Comparison of ENCODE assay signal across 8 cellular contexts in genomic region chr10:17512341-17513001, GRCh38. TPM values are rescaled to one million over a fixed set of nuclear protein-coding genes. Genes with fewer than 3 reads are reported as not detected.
DNase-seq lines count a peak whose midpoint lies in the region; ATAC-seq, FAIRE-seq and TF ChIP-seq lines count a peak whose summit lies in the region.

No MANE protein-coding gene starts in this region.

- intact Hi-C loops in Right ventricle myocardium inferior (cut with DNase I) (no loop called here), cardiac septum (cut with DNase I) (no loop called here)

- in situ Hi-C loops in astrocyte of the cerebellum (cut with HindIII; ENCODE audit: low sequenced_read_pairs): no loop called here

- ATAC-seq in Right ventricle myocardium inferior: peak; percentile 42

- DNase-seq in Right ventricle myocardium inferior (ENCODE audit: missing footprints) (no peak), cardiac septum (ENCODE audit: low spot score) (no peak), astrocyte of the cerebellum (ENCODE audit: low read depth) (peak; percentile 99), islet precursor cell (peak; percentile 74), urothelium cell line (ENCODE audit: low spot score) (peak; percentile 57), NCI-H2081 treated with DMSO at 0.1 percent for 48 hours (lab: John Stamatoyannopoulos, UW) (no peak)
- DNase-seq in NK-92 treated with Interleukin-12 subunit alpha and Interleukin-12 subunit beta, amount 100 ng/mL, for 24 hours (lab: John Stamatoyannopoulos, UW): no peak
- no peak for DNase-seq in activated CD8-positive, alpha-beta memory T cell treated with anti-CD3 and anti-CD28 coated beads for 24 hours

- H3K4me3 ChIP-seq in astrocyte of the cerebellum (ENCODE audit: low read depth, low read length): no peak overlapping the region

- no peak for TF ChIP-seq CTCF in astrocyte of the cerebellum (IDR thresholded peaks at IDR 0.05; ENCODE audit: low read depth, low read length, missing control alignments)

- peak; percentile 92 for FAIRE-seq in urothelium cell line (lab: Jason Lieb, UNC)

RNA-seq across cellular contexts. Expression of gene ST8SIA6, which starts 58.1 kb away (rescaled TPM):
- total RNA-seq in Right ventricle myocardium inferior: 9.3 TPM
- 6.9 TPM for total RNA-seq in cardiac septum

Comparison
In these comparisons a context has a peak if more than half of its experiments do, and no peak if none do; other contexts are left out.
1. DNase-seq: peak in astrocyte of the cerebellum (single experiment), islet precursor cell (single experiment) and urothelium cell line (single experiment); none in Right ventricle myocardium inferior (single experiment), cardiac septum (single experiment), NK-92 treated with Interleukin-12 subunit alpha and Interleukin-12 subunit beta, amount 100 ng/mL, for 24 hours (single experiment), activated CD8-positive, alpha-beta memory T cell treated with anti-CD3 and anti-CD28 coated beads for 24 hours (single experiment) and NCI-H2081 treated with DMSO at 0.1 percent for 48 hours (single experiment).